ENCODE assay signal across 8 cellular contexts in the genomic region with DNA sequence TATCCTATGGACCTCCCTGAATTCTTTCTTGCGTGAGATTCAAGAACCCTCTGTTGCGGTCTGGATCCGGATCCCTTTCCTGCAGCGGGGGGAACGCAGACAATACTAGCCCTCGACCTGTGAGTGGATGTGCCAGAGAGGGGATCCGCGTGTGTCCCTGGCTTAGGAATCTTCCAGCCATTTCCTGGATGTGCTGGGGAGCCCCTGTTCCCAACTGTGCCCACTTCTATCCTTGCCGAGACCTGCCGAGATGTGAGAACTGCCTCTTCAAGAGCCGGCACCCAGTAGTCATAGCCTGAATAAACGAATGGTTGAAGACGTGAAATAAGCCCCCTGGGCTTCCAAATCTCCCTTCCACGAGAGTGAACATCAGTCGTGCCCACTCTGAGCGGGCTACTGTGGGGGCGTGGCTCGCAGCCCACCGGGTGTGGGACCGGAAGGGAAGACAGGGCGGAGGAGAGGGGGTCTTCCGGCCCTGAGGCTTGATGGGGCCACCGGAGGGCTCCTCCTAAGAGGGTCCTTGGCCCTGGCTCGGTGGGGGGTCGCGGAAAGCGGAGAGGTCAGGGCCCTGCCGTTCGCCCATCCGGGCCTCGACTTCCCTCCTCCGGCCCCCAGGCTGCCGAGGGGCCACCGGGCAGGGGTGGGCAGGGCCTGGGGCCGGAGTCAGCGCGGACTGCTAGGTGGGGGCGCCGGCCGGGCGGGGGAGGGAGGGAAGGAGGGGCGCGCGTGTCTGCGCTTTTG. TPM values are rescaled to one million over a fixed set of nuclear protein-coding genes. Genes with fewer than 3 reads are reported as not detected.
DNase-seq lines count a peak whose midpoint lies in the region; ATAC-seq and TF ChIP-seq lines count a peak whose summit lies in the region.

No MANE protein-coding gene starts in this region.

- H3K4me3 ChIP-seq in HUES6 (ENCODE audit: low read depth, low read length): peak overlapping the region; percentile 98
- peak overlapping the region; percentile 67 to 94 (median 86) for H3K4me3 ChIP-seq in dorsolateral prefrontal cortex
- peak overlapping the region; percentile 82 to 84 for H3K4me3 ChIP-seq in muscle layer of colon (ENCODE audit: low read depth in 1 of 2, low read length in 2 of 2)

- H3K9me3 ChIP-seq in HUES6 (ENCODE audit: control insufficient read depth, insufficient read depth, low read depth, low read length) (no peaks in the 10 kb centered on the region), muscle layer of colon (ENCODE audit: low read length) (no peaks in the 10 kb centered on the region)

- H3K36me3 ChIP-seq in HUES6 (ENCODE audit: control insufficient read depth, insufficient read depth, low read length) (peaks cover 12% of the 10 kb centered on the region), muscle layer of colon (ENCODE audit: insufficient read depth, low read length) (no peaks in the 10 kb centered on the region)

- ATAC-seq in GM19035 (IDR thresholded peaks at IDR 0.05; ENCODE audit: unreplicated experiment): peak; percentile 30
- ATAC-seq in GM21447 (IDR thresholded peaks at IDR 0.05; ENCODE audit: unreplicated experiment): no peak

- TF ChIP-seq CTCF in dorsolateral prefrontal cortex (IDR thresholded peaks at IDR 0.05 in 54 of 56, conservative IDR thresholded peaks at IDR 0.05 in 2 of 56; ENCODE audit: low read depth in 1 of 56, partially characterized antibody in 56 of 56) (no peak), GM10266 (IDR thresholded peaks at IDR 0.05; ENCODE audit: control insufficient read depth, insufficient read depth, low read depth, missing control alignments) (no peak)

- intact Hi-C loops in dorsolateral prefrontal cortex (cut with DNase I): loop anchor here (5.0 kb wide), 5 partner anchors 37 to 87 kb away; a partner anchor contains a TSS

- H3K27me3 ChIP-seq in HUES6 (ENCODE audit: control insufficient read depth, insufficient read depth, low read length) (0 out of 2 replicates have a peak, but pooled peaks cover 10% of the 10 kb centered on the region), dorsolateral prefrontal cortex (no peaks in the 10 kb centered on the region), muscle layer of colon (ENCODE audit: control insufficient read depth in 1 of 2, insufficient read depth in 2 of 2, low read length in 2 of 2) (no peaks in the 10 kb centered on the region)

- H3K4me1 ChIP-seq in HUES6 (ENCODE audit: control insufficient read depth, insufficient read depth, low read length) (peaks cover 10% of the 10 kb centered on the region; the same call in 1 of the 2 replicates), muscle layer of colon (ENCODE audit: insufficient read depth, low read length) (peaks cover 21% of the 10 kb centered on the region)

- H3K9ac ChIP-seq in HUES6 (ENCODE audit: low read length) (peak overlapping the region; percentile 58), muscle layer of colon (ENCODE audit: low read length) (peak overlapping the region; percentile 1)

- DNase-seq in dorsolateral prefrontal cortex (no peak), mucosa of gallbladder (ENCODE audit: low spot score) (no peak), GM10266 (ENCODE audit: extremely low spot score) (no peak), cerebellar nuclear complex (lab: John Stamatoyannopoulos, UW) (no peak)

- no peak overlapping the region for H3K27ac ChIP-seq in HUES6 (ENCODE audit: low read depth, low read length)
- peak overlapping the region in 53 of 59 donors; percentile 32 to 88 (median 71) for H3K27ac ChIP-seq in dorsolateral prefrontal cortex
- H3K27ac ChIP-seq in muscle layer of colon (ENCODE audit: low read depth, low read length): peak overlapping the region; percentile 61

RNA-seq across cellular contexts. Expression of a gene that starts 1.3 kb away (rescaled TPM):
- total RNA-seq in dorsolateral prefrontal cortex (100 to 1,000 TPM in 65 of 120 experiments, 10 to 100 TPM in 55; 53.0 to 145 (median 101) TPM), mucosa of gallbladder (25.3 TPM)

RNA-seq across cellular contexts. Expression of a gene that starts 14.9 kb away (rescaled TPM):
- total RNA-seq in dorsolateral prefrontal cortex (1 to 10 TPM in 4 of 120 experiments, under 1 TPM in 4, not detected in 112; 0.39 to 7.6 (median 3.2) TPM), mucosa of gallbladder (not detected)

RNA-seq across cellular contexts. Expression of a gene that starts 39.7 kb away (rescaled TPM):
- 10 to 100 TPM in 70 of 120 experiments, 1 to 10 TPM in 50; 4.1 to 35.8 (median 10.9) TPM for total RNA-seq in dorsolateral prefrontal cortex
- 236 TPM for total RNA-seq in mucosa of gallbladder

RNA-seq across cellular contexts. Expression of a gene that starts 51.3 kb away (rescaled TPM):
- 10 to 100 TPM; 27.1 to 47.0 (median 35.9) TPM for total RNA-seq in dorsolateral prefrontal cortex
- 75.8 TPM for total RNA-seq in mucosa of gallbladder
